ENCODE assay signal across 10 cellular contexts in the genomic region with DNA sequence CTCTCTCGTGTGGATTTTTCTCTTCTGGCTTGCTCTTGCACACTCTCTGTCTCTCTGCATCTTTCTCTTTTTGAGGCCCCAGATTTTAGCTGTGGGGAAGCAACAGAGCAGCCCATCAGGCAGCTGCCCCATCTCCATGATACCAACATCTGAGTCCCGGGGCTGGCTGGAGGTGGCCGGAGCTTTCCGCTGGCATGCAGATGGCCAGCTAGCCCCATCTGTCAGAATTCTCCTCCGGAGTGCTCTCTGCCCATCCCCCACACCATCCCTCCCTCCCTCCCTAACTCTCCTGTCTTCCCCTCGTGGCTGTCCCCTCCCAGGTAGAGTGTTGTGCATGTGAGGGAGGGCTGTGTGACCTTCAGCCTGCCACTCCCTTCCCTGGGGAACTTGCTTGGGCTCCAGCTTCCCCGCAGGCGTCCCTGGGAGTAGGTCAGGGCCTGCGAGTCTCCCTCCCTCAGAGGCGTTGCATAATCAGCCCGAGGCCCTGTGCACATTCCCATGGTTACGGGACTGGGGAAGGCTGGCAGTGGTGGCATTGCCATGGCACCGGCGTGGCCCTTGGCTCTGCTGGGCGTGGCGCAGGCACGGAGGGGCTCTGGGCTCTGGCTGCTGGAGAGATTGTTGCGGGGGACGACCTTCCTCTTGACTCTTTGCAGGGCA. TPM values are rescaled to one million over a fixed set of nuclear protein-coding genes. Genes with fewer than 3 reads are reported as not detected.
DNase-seq lines count a peak whose midpoint lies in the region; ATAC-seq, FAIRE-seq and TF ChIP-seq lines count a peak whose summit lies in the region.
"Had no signal": no experiment of that assay in that cellular context is flagged by ENCODE, and none has a peak within 500 bp of the region (broad histone marks: within the 10 kb centered on the region; RNA-seq: fewer than 3 reads in every experiment).

No MANE protein-coding gene starts in this region.

- WGBS in K562 (ENCODE audit: insufficient coverage, low coverage, missing lambda C conversion rate) = 13% methylated on average over 12 of the region's 19 CpGs

- POLR2A ChIA-PET in K562 (lab: Yijun Ruan, JAX) = interaction anchor here (0.6 kb wide), 1 partner anchor 234 kb away, joined by 3 read pairs; no protein-coding TSS in a partner anchor

- H3K27ac ChIP-seq in right atrium auricular region (no peak overlapping the region), K562 (ENCODE audit: extremely low read depth, low read depth, low read length) (no peak overlapping the region)

- TF ChIP-seq RAD21 in K562 (CRISPR knock-in tag; conservative IDR thresholded peaks at IDR 0.05 in 1 of 2, IDR thresholded peaks at IDR 0.05 in 1 of 2) = no peak

- no peak for FAIRE-seq in K562 (lab: Jason Lieb, UNC)

- no peaks in the 10 kb centered on the region for H3K9me3 ChIP-seq in right atrium auricular region
- H3K9me3 ChIP-seq in K562 (replicated peaks; ENCODE audit: control insufficient read depth, insufficient read depth, low read depth, low read length) = no peaks in the 10 kb centered on the region

- no TSS peak for BruUV-seq in K562 (replicated peaks; lab: Mats Ljungman, UMichigan)

- DNase-seq in Right ventricle myocardium inferior (ENCODE audit: missing footprints) (peak; percentile 76), right atrium auricular region (ENCODE audit: low spot score) (no peak), K562 (ENCODE audit: extremely low read depth in 1 of 4, low spot score in 3 of 4) (no peak), left lobe of liver (ENCODE audit: low spot score) (peak; percentile 71), ACHN (no peak)
- DNase-seq: T-helper 2 cell had no signal

- CTCF ChIA-PET in K562 (lab: Yijun Ruan, JAX; ENCODE audit: low intra/inter-chr PET ratio) = no interaction called here

- intact Hi-C loops in Right ventricle myocardium inferior (cut with DNase I) (loop anchor here (5.0 kb wide), 1 partner anchor 69 kb away; no protein-coding TSS in a partner anchor), K562 (cut with micrococcal nuclease) (no loop called here)

- no peak for TF ChIP-seq POLR2A in K562 (conservative IDR thresholded peaks at IDR 0.05)

- H3K9ac ChIP-seq in K562 (ENCODE audit: insufficient read depth in 1 of 2, low read depth in 2 of 2, low read length in 2 of 2) = no peak overlapping the region; a peak in 1 of 4 replicates

- H3K36me3 ChIP-seq in right atrium auricular region = no peaks in the 10 kb centered on the region
- no peaks in the 10 kb centered on the region for H3K36me3 ChIP-seq in K562 (ENCODE audit: control insufficient read depth, insufficient read depth, low read length)

- H3K4me3 ChIP-seq in right atrium auricular region (no peak overlapping the region), K562 (no peak overlapping the region)

- H3K9me1 ChIP-seq in K562 (ENCODE audit: control insufficient read depth, insufficient read depth, low read length) = no peaks in the 10 kb centered on the region

- TF ChIP-seq CTCF in right atrium auricular region (IDR thresholded peaks at IDR 0.05) (no peak), K562 (IDR thresholded peaks at IDR 0.05 in 2 of 3, conservative IDR thresholded peaks at IDR 0.05 in 1 of 3; ENCODE audit: insufficient read depth in 2 of 3, low read depth in 1 of 3, low read length in 3 of 3) (no peak)

- no peaks in the 10 kb centered on the region; the same call in 1 of the 2 replicates for H4K20me1 ChIP-seq in K562 (replicated peaks; ENCODE audit: control insufficient read depth, insufficient read depth, low read length)

- in situ Hi-C loops in K562 (cut with MboI) (loop anchor here (10.0 kb wide), 1 partner anchor 746 kb away; no protein-coding TSS in a partner anchor), ACHN (cut with HindIII; ENCODE audit: low pct_ligation_motif_present, low pct_unique_long_range_greater_than_20kb, low sequenced_read_pairs) (loop anchor here (25.0 kb wide), 1 partner anchor 124 kb away; no protein-coding TSS in a partner anchor)

- H3K4me1 ChIP-seq in right atrium auricular region (peaks cover 0 to 12% of the 10 kb centered on the region in 2 donors), K562 (replicated peaks in 1 of 2; ENCODE audit: control insufficient read depth in 2 of 2, insufficient read depth in 2 of 2, low read length in 2 of 2) (peaks cover 0 to 23% of the 10 kb centered on the region in 2 experiments; a peak in 2 of 5 replicates)

- H2AFZ ChIP-seq in K562 (ENCODE audit: low read depth, low read length) = no peak overlapping the region

- H3K27me3 ChIP-seq in right atrium auricular region (no peaks in the 10 kb centered on the region), K562 (ENCODE audit: control insufficient read depth in 2 of 2, insufficient read depth in 2 of 2, low read length in 2 of 2) (peaks cover 25 to 66% of the 10 kb centered on the region in 2 experiments)

- no peaks in the 10 kb centered on the region for H3K79me2 ChIP-seq in K562 (ENCODE audit: control insufficient read depth, insufficient read depth, low read length)

- H3K4me2 ChIP-seq in K562 (ENCODE audit: insufficient read depth, low read length) = no peak overlapping the region

- peak; percentile 74 for ATAC-seq in Right ventricle myocardium inferior
- no peak for ATAC-seq in K562
- ATAC-seq in left lobe of liver = peak; percentile 89
- no peak for ATAC-seq in GM21576 (IDR thresholded peaks at IDR 0.05; ENCODE audit: unreplicated experiment)
- ATAC-seq in HG02588 (IDR thresholded peaks at IDR 0.05; ENCODE audit: unreplicated experiment) = no peak
- no peak for ATAC-seq in HG03432 (IDR thresholded peaks at IDR 0.05; ENCODE audit: unreplicated experiment)

- no peak for TF ChIP-seq EP300 in K562 (IDR thresholded peaks at IDR 0.05; ENCODE audit: low read length)

TF ChIP-seq in K562, 482 proteins besides CTCF, POLR2A, EP300 and RAD21:
- TF ChIP-seq, protein P1, sequence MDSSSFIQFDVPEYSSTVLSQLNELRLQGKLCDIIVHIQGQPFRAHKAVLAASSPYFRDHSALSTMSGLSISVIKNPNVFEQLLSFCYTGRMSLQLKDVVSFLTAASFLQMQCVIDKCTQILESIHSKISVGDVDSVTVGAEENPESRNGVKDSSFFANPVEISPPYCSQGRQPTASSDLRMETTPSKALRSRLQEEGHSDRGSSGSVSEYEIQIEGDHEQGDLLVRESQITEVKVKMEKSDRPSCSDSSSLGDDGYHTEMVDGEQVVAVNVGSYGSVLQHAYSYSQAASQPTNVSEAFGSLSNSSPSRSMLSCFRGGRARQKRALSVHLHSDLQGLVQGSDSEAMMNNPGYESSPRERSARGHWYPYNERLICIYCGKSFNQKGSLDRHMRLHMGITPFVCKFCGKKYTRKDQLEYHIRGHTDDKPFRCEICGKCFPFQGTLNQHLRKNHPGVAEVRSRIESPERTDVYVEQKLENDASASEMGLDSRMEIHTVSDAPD (CRISPR knock-in tag; IDR thresholded peaks at IDR 0.05) = no peak
- TF ChIP-seq PRPF4 (IDR thresholded peaks at IDR 0.05; ENCODE audit: insufficient read depth, low read depth, low read length, poor library complexity, severe bottlenecking) = no peak
- TF ChIP-seq, protein P2, sequence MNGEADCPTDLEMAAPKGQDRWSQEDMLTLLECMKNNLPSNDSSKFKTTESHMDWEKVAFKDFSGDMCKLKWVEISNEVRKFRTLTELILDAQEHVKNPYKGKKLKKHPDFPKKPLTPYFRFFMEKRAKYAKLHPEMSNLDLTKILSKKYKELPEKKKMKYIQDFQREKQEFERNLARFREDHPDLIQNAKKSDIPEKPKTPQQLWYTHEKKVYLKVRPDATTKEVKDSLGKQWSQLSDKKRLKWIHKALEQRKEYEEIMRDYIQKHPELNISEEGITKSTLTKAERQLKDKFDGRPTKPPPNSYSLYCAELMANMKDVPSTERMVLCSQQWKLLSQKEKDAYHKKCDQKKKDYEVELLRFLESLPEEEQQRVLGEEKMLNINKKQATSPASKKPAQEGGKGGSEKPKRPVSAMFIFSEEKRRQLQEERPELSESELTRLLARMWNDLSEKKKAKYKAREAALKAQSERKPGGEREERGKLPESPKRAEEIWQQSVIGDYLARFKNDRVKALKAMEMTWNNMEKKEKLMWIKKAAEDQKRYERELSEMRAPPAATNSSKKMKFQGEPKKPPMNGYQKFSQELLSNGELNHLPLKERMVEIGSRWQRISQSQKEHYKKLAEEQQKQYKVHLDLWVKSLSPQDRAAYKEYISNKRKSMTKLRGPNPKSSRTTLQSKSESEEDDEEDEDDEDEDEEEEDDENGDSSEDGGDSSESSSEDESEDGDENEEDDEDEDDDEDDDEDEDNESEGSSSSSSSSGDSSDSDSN (IDR thresholded peaks at IDR 0.05; ENCODE audit: borderline replicate concordance in 1 of 2, low read depth in 2 of 2, low read length in 2 of 2) = no peak
- peak; percentile 71 for TF ChIP-seq CEBPB (tag; IDR thresholded peaks at IDR 0.05)
- TF ChIP-seq SMAD1 (IDR thresholded peaks at IDR 0.05; ENCODE audit: low read depth, low read length, partially characterized antibody) = no peak

RNA-seq across cellular contexts. Expression of a gene that starts 24.7 kb away (rescaled TPM):
- total RNA-seq in Right ventricle myocardium inferior = not detected
- not detected for total RNA-seq in right atrium auricular region
- total RNA-seq in K562 (2011; cell fraction: chromatin; rRNA removed; ENCODE audit: low replicate concordance) = not detected in 2 replicates
- total RNA-seq in K562 (2011; cell fraction: nucleolus; rRNA removed) = not detected in 2 replicates
- total RNA-seq in K562 (2011; cell fraction: nucleoplasm; rRNA removed) = not detected in 2 replicates
- total RNA-seq in K562 (2014; rRNA removed) = 0.61 TPM in 1 of 2 replicates, not detected in the other
- not detected in 2 replicates for total RNA-seq in K562 (2014; rRNA removed; fragmentation: Illumina TruSeq; extraction: Trizol)
- not detected in 2 replicates for total RNA-seq in K562 (2015; rRNA removed; fragmentation: Illumina TruSeq; extraction: Trizol)
- total RNA-seq in K562 (2021) = not detected in 2 replicates
- polyA plus RNA-seq in K562 (2011; rRNA removed) = not detected in 2 replicates
- not detected in 2 replicates for polyA plus RNA-seq in K562 (2011; cell fraction: cytosol; rRNA removed)
- polyA plus RNA-seq in K562 (2011; cell fraction: nucleus; rRNA removed) = 0.25 TPM in 1 of 2 replicates, not detected in the other
- not detected in 2 replicates for polyA plus RNA-seq in K562 (2012)
- polyA plus RNA-seq in K562 (2014; fragmentation: Illumina TruSeq; extraction: Trizol) = not detected in 2 replicates
- polyA plus RNA-seq in K562 (2014; fragmentation: Nextera tagmentation; extraction: Ambion mirVana) = not detected
- polyA plus RNA-seq in K562 (2014; rRNA removed) = not detected in 2 replicates
- not detected in 2 replicates for polyA minus RNA-seq in K562 (2011; rRNA and poly(A)+ RNA removed)
- not detected in 2 replicates for polyA minus RNA-seq in K562 (2011; cell fraction: cytosol; rRNA and poly(A)+ RNA removed)
- not detected in 2 replicates for polyA minus RNA-seq in K562 (2011; cell fraction: nucleus; rRNA and poly(A)+ RNA removed)
- total RNA-seq in left lobe of liver = 0.83 TPM
- total RNA-seq: skeletal muscle tissue had no signal

Comparison
In these comparisons a context has a peak if more than half of its experiments do, and no peak if none do; other contexts are left out.
1. DNase-seq: peak in Right ventricle myocardium inferior (single experiment) and left lobe of liver (single experiment); none in right atrium auricular region (single experiment), K562 (0 of 4) and ACHN (single experiment).
2. ATAC-seq: peak in Right ventricle myocardium inferior (single experiment) and left lobe of liver (single experiment); none in K562 (single experiment), GM21576 (single experiment), HG02588 (single experiment) and HG03432 (single experiment).